In the genomic region with DNA sequence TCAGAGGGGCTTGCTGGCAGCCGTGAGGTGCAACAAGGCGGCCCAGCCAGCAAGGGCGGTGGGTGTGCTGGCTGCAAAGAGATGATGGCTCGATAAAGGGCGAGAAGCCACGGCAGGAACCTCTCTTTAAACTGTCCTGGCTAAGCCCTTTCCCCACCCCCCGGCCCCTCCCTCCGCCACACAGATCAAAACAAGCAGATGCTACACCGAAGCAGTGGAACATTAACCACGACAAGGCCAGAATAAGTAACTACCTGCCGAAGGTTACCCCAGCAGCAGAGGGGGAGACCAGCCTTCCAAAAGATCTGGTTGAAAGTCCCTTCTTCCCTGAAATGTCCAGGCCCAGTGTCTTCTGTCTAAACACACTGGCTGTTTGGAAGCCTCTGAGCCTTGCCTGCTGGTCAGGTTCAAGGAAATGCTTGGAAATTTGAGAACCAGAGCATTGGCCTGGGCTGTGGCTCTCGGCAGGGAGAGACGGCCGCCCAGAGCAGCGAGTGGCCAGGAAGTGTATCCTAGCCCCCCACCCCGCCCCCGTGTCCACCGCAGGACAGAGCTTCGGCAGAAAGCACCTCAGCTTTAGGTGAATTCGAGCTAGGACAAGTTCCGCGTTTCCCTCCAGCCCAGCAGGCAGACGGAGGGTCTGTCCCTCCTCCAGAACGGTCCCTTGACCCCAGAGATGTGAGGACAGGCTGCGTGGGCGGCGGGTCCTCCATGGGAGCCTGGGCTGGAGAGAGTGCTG, we compare ENCODE assay signal across 1 cellular context.
TF ChIP-seq lines count a peak whose summit lies in the region.

No MANE protein-coding gene starts in this region.

TF ChIP-seq in HepG2, 621 proteins besides CTCF, POLR2A, EP300 and RAD21 (continued from another document):
- TF ChIP-seq, protein P1, sequence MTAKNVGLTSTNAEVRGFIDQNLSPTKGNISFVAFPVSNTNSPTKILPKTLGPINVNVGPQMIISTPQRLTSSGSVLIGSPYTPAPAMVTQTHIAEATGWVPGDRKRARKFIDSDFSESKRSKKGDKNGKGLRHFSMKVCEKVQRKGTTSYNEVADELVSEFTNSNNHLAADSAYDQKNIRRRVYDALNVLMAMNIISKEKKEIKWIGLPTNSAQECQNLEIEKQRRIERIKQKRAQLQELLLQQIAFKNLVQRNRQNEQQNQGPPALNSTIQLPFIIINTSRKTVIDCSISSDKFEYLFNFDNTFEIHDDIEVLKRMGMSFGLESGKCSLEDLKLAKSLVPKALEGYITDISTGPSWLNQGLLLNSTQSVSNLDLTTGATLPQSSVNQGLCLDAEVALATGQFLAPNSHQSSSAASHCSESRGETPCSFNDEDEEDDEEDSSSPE (CRISPR knock-in tag; IDR thresholded peaks at IDR 0.05): no peak
- TF ChIP-seq, protein P2, sequence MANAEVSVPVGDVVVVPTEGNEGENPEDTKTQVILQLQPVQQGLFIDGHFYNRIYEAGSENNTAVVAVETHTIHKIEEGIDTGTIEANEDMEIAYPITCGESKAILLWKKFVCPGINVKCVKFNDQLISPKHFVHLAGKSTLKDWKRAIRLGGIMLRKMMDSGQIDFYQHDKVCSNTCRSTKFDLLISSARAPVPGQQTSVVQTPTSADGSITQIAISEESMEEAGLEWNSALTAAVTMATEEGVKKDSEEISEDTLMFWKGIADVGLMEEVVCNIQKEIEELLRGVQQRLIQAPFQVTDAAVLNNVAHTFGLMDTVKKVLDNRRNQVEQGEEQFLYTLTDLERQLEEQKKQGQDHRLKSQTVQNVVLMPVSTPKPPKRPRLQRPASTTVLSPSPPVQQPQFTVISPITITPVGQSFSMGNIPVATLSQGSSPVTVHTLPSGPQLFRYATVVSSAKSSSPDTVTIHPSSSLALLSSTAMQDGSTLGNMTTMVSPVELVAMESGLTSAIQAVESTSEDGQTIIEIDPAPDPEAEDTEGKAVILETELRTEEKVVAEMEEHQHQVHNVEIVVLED (CRISPR knock-in tag; IDR thresholded peaks at IDR 0.05; ENCODE audit: borderline replicate concordance): no peak
- TF ChIP-seq MYC (CRISPR knock-in tag; IDR thresholded peaks at IDR 0.05; ENCODE audit: borderline replicate concordance) (peak; percentile 10; the same call in 1 of the 2 replicates), ZBTB4 (CRISPR knock-in tag; IDR thresholded peaks at IDR 0.05; ENCODE audit: borderline replicate concordance) (no peak)
